In genomic region chr1:58805716-58806571, GRCh38 we compare ENCODE assay signal across 12 cellular contexts. TPM values are rescaled to one million over a fixed set of nuclear protein-coding genes. Genes with fewer than 3 reads are reported as not detected.
DNase-seq lines count a peak whose midpoint lies in the region; ATAC-seq, FAIRE-seq and TF ChIP-seq lines count a peak whose summit lies in the region.
"Had no signal": no experiment of that assay in that cellular context is flagged by ENCODE, and none has a peak within 500 bp of the region (broad histone marks: within the 10 kb centered on the region; RNA-seq: fewer than 3 reads in every experiment).

No MANE protein-coding gene starts in this region.

- WGBS in HepG2 (ENCODE audit: low lambda C conversion rate) = 38% methylated on average over 10 of the region's 11 CpGs
- 83% methylated on average over 11 of the region's 11 CpGs for WGBS in right lobe of liver (ENCODE audit: insufficient coverage, low coverage, low lambda C conversion rate, missing lambda C conversion rate)

- no peak for TF ChIP-seq POLR2A in HepG2 (IDR thresholded peaks at IDR 0.05; ENCODE audit: insufficient read depth in 1 of 2, low read depth in 2 of 2, low read length in 2 of 2)
- no peak for TF ChIP-seq POLR2A in right lobe of liver (IDR thresholded peaks at IDR 0.05)

- in situ Hi-C loops in HepG2 (cut with HindIII; ENCODE audit: extremely low pct_ligation_motif_present, low pct_unique_long_range_greater_than_20kb) = no loop called here

- H2AFZ ChIP-seq in HepG2 (ENCODE audit: low read length) (no peak overlapping the region), Karpas-422 (ENCODE audit: low read length) (no peak overlapping the region)

- H3K27me3 ChIP-seq in HepG2 (ENCODE audit: control insufficient read depth in 1 of 2, insufficient read depth in 2 of 2, low read length in 2 of 2) = no peaks in the 10 kb centered on the region
- H3K27me3 ChIP-seq in right lobe of liver = no peaks in the 10 kb centered on the region
- no peaks in the 10 kb centered on the region for H3K27me3 ChIP-seq in Karpas-422 (ENCODE audit: low read length)
- H3K27me3 ChIP-seq: heart right ventricle had no signal

- H3K9me3 ChIP-seq in HepG2 (ENCODE audit: low read length) (no peaks in the 10 kb centered on the region), right lobe of liver (no peaks in the 10 kb centered on the region), Karpas-422 (ENCODE audit: low read length) (no peaks in the 10 kb centered on the region)

- TF ChIP-seq EP300 in HepG2 (IDR thresholded peaks at IDR 0.05; ENCODE audit: low read depth in 2 of 2, low read length in 2 of 2) (0 out of 4 replicates have a peak, but pooled peaks of 1 of the 2 experiments have one; percentile 9), HepG2 (CRISPR knock-in tag; IDR thresholded peaks at IDR 0.05; ENCODE audit: borderline replicate concordance) (no peak)

- H4K20me1 ChIP-seq in HepG2 (ENCODE audit: insufficient read depth, low read length) (no peaks in the 10 kb centered on the region), Karpas-422 (ENCODE audit: insufficient read depth, low read depth, low read length) (no peaks in the 10 kb centered on the region)

- H3K9me2 ChIP-seq in Karpas-422 (replicated peaks; ENCODE audit: insufficient read depth, low read length) = no peaks in the 10 kb centered on the region

- BruUV-seq in HepG2 (replicated peaks; lab: Mats Ljungman, UMichigan) = no TSS peak

- intact Hi-C loops in HepG2 (cut with micrococcal nuclease; ENCODE audit: unreplicated experiment) (no loop called here), right lobe of liver (cut with DNase I) (no loop called here)

- H3K4me3 ChIP-seq in HepG2 (replicated peaks in 1 of 3; ENCODE audit: insufficient read depth in 1 of 3, low read depth in 2 of 3, low read length in 3 of 3) = no peak overlapping the region
- no peak overlapping the region for H3K4me3 ChIP-seq in right lobe of liver
- H3K4me3 ChIP-seq in Karpas-422 (ENCODE audit: low read length) = no peak overlapping the region
- H3K4me3 ChIP-seq: heart right ventricle had no signal

- CTCF ChIA-PET in HepG2 (lab: Yijun Ruan, JAX; ENCODE audit: low intra/inter-chr PET ratio, low total read pairs) = no interaction called here

- DNase-seq in HepG2 (ENCODE audit: low spot score) (peak; percentile 36), right lobe of liver (no peak), Karpas-422 (peak; percentile 25), hypothalamus (lab: John Stamatoyannopoulos, UW) (no peak)
- DNase-seq in activated CD4-positive, alpha-beta T cell treated with anti-CD3 and anti-CD28 coated beads, Interleukin-2, amount 50 U/mL, for 48 hours = no peak
- DNase-seq in activated naive CD4-positive, alpha-beta T cell (lab: John Stamatoyannopoulos, UW) = no peak
- DNase-seq in activated CD8-positive, alpha-beta memory T cell treated with anti-CD3 and anti-CD28 coated beads for 24 hours = no peak
- DNase-seq: activated T-cell treated with anti-CD3 and anti-CD28 coated beads, Interleukin-2, amount 50 U/mL, for 1 hour; heart right ventricle; MV-4-11; SIG-M5 had no signal

- ATAC-seq in HepG2 = no peak; the same call in 2 of the 3 replicates
- no peak for ATAC-seq in right lobe of liver
- peak; percentile 57 for ATAC-seq in HG02840 (IDR thresholded peaks at IDR 0.05; ENCODE audit: low FRiP score, unreplicated experiment)
- ATAC-seq: heart right ventricle had no signal

- peak; percentile 40 for FAIRE-seq in HepG2 (lab: Jason Lieb, UNC)

- H3K4me2 ChIP-seq in HepG2 (ENCODE audit: low read depth, low read length) = peak overlapping the region; percentile 41
- H3K4me2 ChIP-seq in Karpas-422 (ENCODE audit: low read depth, low read length, poor library complexity, severe bottlenecking) = no peak overlapping the region

- POLR2A ChIA-PET in HepG2 (lab: Yijun Ruan, JAX) = interaction anchor here (0.6 to 4.8 kb wide), 5 partner anchors 20 to 185 kb away, joined by 3 to 28 read pairs (median 3); partner anchors contain the start of gene JUN

- H3K36me3 ChIP-seq in HepG2 (replicated peaks in 1 of 2; ENCODE audit: control insufficient read depth in 1 of 2, insufficient read depth in 2 of 2, low read length in 2 of 2) = no peaks in the 10 kb centered on the region
- no peaks in the 10 kb centered on the region for H3K36me3 ChIP-seq in right lobe of liver
- no peaks in the 10 kb centered on the region for H3K36me3 ChIP-seq in Karpas-422 (ENCODE audit: insufficient read depth, low read length)
- H3K36me3 ChIP-seq: heart right ventricle had no signal

- H3K27ac ChIP-seq in HepG2 (ENCODE audit: extremely low read length, insufficient read depth, low read length) (no peak overlapping the region), right lobe of liver (no peak overlapping the region), Karpas-422 (ENCODE audit: low read length) (no peak overlapping the region)
- H3K27ac ChIP-seq: heart right ventricle had no signal

- no peak for TF ChIP-seq RAD21 in HepG2 (CRISPR knock-in tag; IDR thresholded peaks at IDR 0.05)

- TF ChIP-seq CTCF in HepG2 (CRISPR knock-in tag; IDR thresholded peaks at IDR 0.05) (no peak), right lobe of liver (IDR thresholded peaks at IDR 0.05) (no peak)

- no peaks in the 10 kb centered on the region for H3K79me2 ChIP-seq in HepG2 (ENCODE audit: insufficient read depth, low read length)
- no peaks in the 10 kb centered on the region for H3K79me2 ChIP-seq in Karpas-422 (ENCODE audit: low read length)

- H3K9ac ChIP-seq in HepG2 (ENCODE audit: insufficient read depth, low read depth, low read length) = no peak overlapping the region
- H3K9ac ChIP-seq in Karpas-422 (ENCODE audit: low read length) = no peak overlapping the region

- H3K4me1 ChIP-seq in HepG2 (ENCODE audit: insufficient read depth, low read length) (peaks cover 71% of the 10 kb centered on the region), right lobe of liver (peaks cover 0 to 28% (median 5%) of the 10 kb centered on the region in 4 donors), Karpas-422 (ENCODE audit: low read length) (no peaks in the 10 kb centered on the region)

TF ChIP-seq in HepG2, 621 proteins besides CTCF, POLR2A, EP300 and RAD21 (continues in another document):
- TF ChIP-seq HNF4A (CRISPR knock-in tag; IDR thresholded peaks at IDR 0.05) (peak; percentile 67), PRDM4 (CRISPR knock-in tag; IDR thresholded peaks at IDR 0.05; ENCODE audit: borderline replicate concordance) (no peak), ZNF205 (CRISPR knock-in tag; IDR thresholded peaks at IDR 0.05) (peak; percentile 97), SAP130 (CRISPR knock-in tag; IDR thresholded peaks at IDR 0.05; ENCODE audit: low read depth) (peak; percentile 35; the same call in 1 of the 2 replicates), NFYB (CRISPR knock-in tag; IDR thresholded peaks at IDR 0.05) (no peak), SOX5 (CRISPR knock-in tag; IDR thresholded peaks at IDR 0.05; ENCODE audit: borderline replicate concordance) (peak; percentile 37; the same call in 1 of the 2 replicates), HMG20A (CRISPR knock-in tag; IDR thresholded peaks at IDR 0.05; ENCODE audit: borderline replicate concordance) (peak; percentile 60; the same call in 1 of the 2 replicates), ZNF260 (CRISPR knock-in tag; IDR thresholded peaks at IDR 0.05; ENCODE audit: borderline replicate concordance, low read depth) (no peak), ZFP82 (CRISPR knock-in tag; IDR thresholded peaks at IDR 0.05; ENCODE audit: borderline replicate concordance) (no peak)

RNA-seq across cellular contexts. Expression of gene JUN, which starts 22.1 kb away (rescaled TPM):
- total RNA-seq in HepG2 (2016; rRNA removed; fragmentation: Illumina TruSeq; extraction: Trizol) (13.3 and 22.3 TPM in 2 replicates), right lobe of liver (100 to 1,000 TPM in 3 of 6 experiments, 10 to 100 TPM in 2, 1 to 10 TPM in 1; 9.3 to 116 (median 88.1) TPM)
- total RNA-seq in HepG2 (2016; cell fraction: cytosol; rRNA removed; fragmentation: Illumina TruSeq; extraction: Trizol; ENCODE audit: low read depth) = 2.7 and 3.4 TPM in 2 replicates
- 10.4 and 25.4 TPM in 2 replicates for total RNA-seq in HepG2 (2016; cell fraction: insoluble cytoplasmic fraction; rRNA removed; fragmentation: Illumina TruSeq; extraction: Trizol)
- 7.5 and 8.4 TPM in 2 replicates for total RNA-seq in HepG2 (2016; cell fraction: membrane; rRNA removed; fragmentation: Illumina TruSeq; extraction: Trizol)
- 37.1 and 40.6 TPM in 2 replicates for total RNA-seq in HepG2 (2016; cell fraction: nucleus; rRNA removed; fragmentation: Illumina TruSeq; extraction: Trizol)
- 18.2 and 28.1 TPM in 2 replicates for polyA plus RNA-seq in HepG2 (2011; rRNA removed)
- polyA plus RNA-seq in HepG2 (2011; cell fraction: cytosol; rRNA removed) = 17.8 and 19.2 TPM in 2 replicates
- 39.8 and 53.6 TPM in 2 replicates for polyA plus RNA-seq in HepG2 (2011; cell fraction: nucleus; rRNA removed)
- 16.3 and 31.3 TPM in 2 replicates for polyA plus RNA-seq in HepG2 (2012)
- polyA plus RNA-seq in HepG2 (2016; cell fraction: cytosol; fragmentation: Illumina TruSeq; extraction: Trizol; ENCODE audit: low read depth) = 2.5 and 2.8 TPM in 2 replicates
- 14.8 and 19.3 TPM in 2 replicates for polyA plus RNA-seq in HepG2 (2016; cell fraction: insoluble cytoplasmic fraction; fragmentation: Illumina TruSeq; extraction: Trizol; ENCODE audit: low read depth)
- polyA plus RNA-seq in HepG2 (2016; cell fraction: membrane; fragmentation: Illumina TruSeq; extraction: Trizol; ENCODE audit: low read depth) = 6.0 and 6.6 TPM in 2 replicates
- polyA plus RNA-seq in HepG2 (2016; cell fraction: nucleus; fragmentation: Illumina TruSeq; extraction: Trizol; ENCODE audit: insufficient read depth, low read depth) = 56.1 and 62.3 TPM in 2 replicates
- 7.3 and 24.3 TPM in 2 replicates for polyA minus RNA-seq in HepG2 (2011; rRNA and poly(A)+ RNA removed; ENCODE audit: low replicate concordance)
- 19.3 and 24.3 TPM in 2 replicates for polyA minus RNA-seq in HepG2 (2011; cell fraction: cytosol; rRNA and poly(A)+ RNA removed)
- 34.6 and 67.8 TPM in 2 replicates for polyA minus RNA-seq in HepG2 (2011; cell fraction: nucleus; rRNA and poly(A)+ RNA removed)
- 2.1 and 5.4 TPM in 2 replicates for total RNA-seq in Karpas-422 (2014; rRNA removed; shearing (Covaris generic); ENCODE audit: low replicate concordance)

Comparison
In these comparisons a context has a peak if more than half of its experiments do, and no peak if none do; other contexts are left out.
1. DNase-seq: peak in HepG2 (single experiment) and Karpas-422 (single experiment); none in right lobe of liver (0 of 3), activated CD4-positive, alpha-beta T cell treated with anti-CD3 and anti-CD28 coated beads, Interleukin-2, amount 50 U/mL, for 48 hours (0 of 2), hypothalamus (0 of 51), activated naive CD4-positive, alpha-beta T cell (0 of 4) and activated CD8-positive, alpha-beta memory T cell treated with anti-CD3 and anti-CD28 coated beads for 24 hours (single experiment).